Comparison of ENCODE assay signal across 8 cellular contexts in the genomic region with DNA sequence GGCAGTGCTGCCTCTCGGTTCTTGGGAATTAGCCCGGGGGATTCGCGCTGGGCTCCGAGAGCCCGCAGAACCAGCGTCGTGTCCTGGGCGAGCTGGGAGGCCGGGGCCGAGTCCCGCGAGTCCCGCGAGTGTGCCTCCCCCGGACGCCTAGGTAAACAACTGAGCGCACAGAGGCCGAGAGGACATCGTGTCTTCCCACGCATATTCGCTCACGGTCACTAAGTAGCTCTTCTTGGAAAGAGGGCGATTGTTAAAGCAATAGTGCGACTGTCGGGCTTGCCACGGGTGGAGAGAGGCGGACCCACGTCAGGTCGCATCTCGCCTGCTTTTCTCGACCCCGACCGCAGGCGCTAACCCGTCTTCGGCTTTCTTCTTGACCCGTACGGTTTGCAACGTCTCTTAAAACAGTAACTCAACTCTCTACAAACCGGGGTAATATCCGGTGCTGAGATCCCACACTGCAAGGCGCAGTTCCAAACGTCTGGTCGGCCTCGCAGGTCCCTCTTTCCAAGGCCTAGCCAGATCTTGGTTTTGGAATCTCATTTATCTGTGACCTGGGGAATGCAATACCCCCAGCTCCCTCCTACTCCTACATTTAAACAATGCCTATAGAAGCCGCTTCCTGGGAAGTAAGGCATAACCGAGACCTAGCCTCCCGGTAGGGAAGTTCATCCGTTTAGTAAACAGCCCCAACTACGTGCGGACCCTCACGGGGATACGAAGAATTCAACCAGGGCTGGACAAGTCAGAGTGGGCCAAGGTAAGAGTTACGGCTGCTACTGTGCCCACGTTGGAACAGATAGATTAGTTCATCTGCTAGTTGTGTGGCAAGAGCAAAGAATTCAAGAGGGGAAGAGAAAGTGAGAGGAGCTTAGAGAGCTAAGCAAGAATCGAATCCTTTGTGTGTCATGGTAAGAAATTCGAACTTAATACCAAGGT. TPM values are rescaled to one million over a fixed set of nuclear protein-coding genes. Genes with fewer than 3 reads are reported as not detected.
DNase-seq lines count a peak whose midpoint lies in the region; ATAC-seq, FAIRE-seq and TF ChIP-seq lines count a peak whose summit lies in the region.

No MANE protein-coding gene starts in this region.

- no peak overlapping the region for H2BK20ac ChIP-seq in H9 (ENCODE audit: low read depth, low read length, poor library complexity, severe bottlenecking)

- no peak overlapping the region for H3K56ac ChIP-seq in H9 (ENCODE audit: insufficient read length, low read depth, low read length)

- H3K9me3 ChIP-seq in H9 (ENCODE audit: control insufficient read depth, low read depth, low read length) (no peaks in the 10 kb centered on the region), Loucy (ENCODE audit: insufficient read depth, low read depth, low read length) (no peaks in the 10 kb centered on the region)

- peak; percentile 29 for DNase-seq in GM12891 (ENCODE audit: insufficient read length, low spot score)
- peak; percentile 73 for DNase-seq in H9
- peak; percentile 35 for DNase-seq in activated T-cell treated with anti-CD3 and anti-CD28 coated beads for 48 hours (ENCODE audit: low read depth)
- DNase-seq in fibroblast of peridontal ligament (ENCODE audit: extremely low read depth), result peak; percentile 70
- peak; percentile 6 for DNase-seq in naive B cell
- no peak for DNase-seq in type B pancreatic cell (ENCODE audit: extremely low spot score, unreplicated experiment)
- DNase-seq in NCI-H2107 treated with DMSO at 0.1 percent for 48 hours (lab: John Stamatoyannopoulos, UW; ENCODE audit: unreplicated experiment), result no peak

- H2BK12ac ChIP-seq in H9 (ENCODE audit: insufficient read length, low read depth, low read length), result no peak overlapping the region

- no peak overlapping the region for H2AK5ac ChIP-seq in H9 (ENCODE audit: insufficient read length, low read length)

- H3K27me3 ChIP-seq in H9 (ENCODE audit: insufficient read depth, low read length) (no peaks in the 10 kb centered on the region), Loucy (ENCODE audit: insufficient read depth, low read length, poor library complexity, severe bottlenecking) (no peaks in the 10 kb centered on the region)

- H2BK120ac ChIP-seq in H9 (ENCODE audit: low read depth, low read length, poor library complexity, severe bottlenecking), result no peak overlapping the region

- H3K23me2 ChIP-seq in H9 (ENCODE audit: insufficient read length, low read depth, low read length, poor library complexity, severe bottlenecking), result peaks cover 9% of the 10 kb centered on the region

- no peak overlapping the region for H2BK15ac ChIP-seq in H9 (ENCODE audit: low read depth, low read length)

- H3K23ac ChIP-seq in H9 (ENCODE audit: insufficient read length, low read depth, low read length), result no peak overlapping the region

- H2AFZ ChIP-seq in H9 (ENCODE audit: low read length) (no peak overlapping the region), Loucy (ENCODE audit: low read length) (peak overlapping the region; percentile 64)

- no peak overlapping the region for H4K8ac ChIP-seq in H9 (replicated peaks; ENCODE audit: insufficient read length, low read depth, low read length)

- peak; percentile 66; the same call in 1 of the 2 replicates for TF ChIP-seq POLR2A in GM12891 (IDR thresholded peaks at IDR 0.05; ENCODE audit: low read depth, low read length)

- no peaks in the 10 kb centered on the region for H3K36me3 ChIP-seq in Loucy (ENCODE audit: insufficient read depth, low read length)

- peaks cover 3% of the 10 kb centered on the region for H3K27me3 Mint-ChIP-seq in H9 (ENCODE audit: low read depth)
- H3K27me3 Mint-ChIP-seq in naive B cell, result peaks cover 0 to 19% (median 16%) of the 10 kb centered on the region in 3 donors
- H3K27me3 Mint-ChIP-seq in type B pancreatic cell, result no peaks in the 10 kb centered on the region

- peaks cover 7% of the 10 kb centered on the region; the same call in 1 of the 2 replicates for H3F3A ChIP-seq in Loucy (ENCODE audit: low read depth)

- ATAC-seq in naive B cell (ENCODE audit: low read depth in 2 of 2), result peak; percentile 20

- peak overlapping the region; percentile 87 for H3K27ac ChIP-seq in H9 (ENCODE audit: insufficient read length, low read depth, low read length)

- H3K4me3 ChIP-seq in Loucy (ENCODE audit: low read length, poor library complexity, severe bottlenecking), result peak overlapping the region; percentile 80

- no peak overlapping the region for H4K91ac ChIP-seq in H9 (ENCODE audit: insufficient read length, low read depth, low read length)

- H3K4me3 Mint-ChIP-seq in H9 (peak overlapping the region; percentile 98 to 99), naive B cell (peak overlapping the region; percentile 92 to 97 (median 94)), type B pancreatic cell (peak overlapping the region; percentile 94)

- H3K9me3 Mint-ChIP-seq in H9 (no peaks in the 10 kb centered on the region; a peak in 1 of 5 replicates), naive B cell (no peaks in the 10 kb centered on the region), type B pancreatic cell (no peaks in the 10 kb centered on the region)

- H3K18ac ChIP-seq in H9 (ENCODE audit: insufficient read length, low read depth, low read length), result peak overlapping the region; percentile 74

- peaks cover 28 to 30% of the 10 kb centered on the region in 2 experiments for H3K4me1 Mint-ChIP-seq in H9
- peaks cover 21 to 26% (median 25%) of the 10 kb centered on the region in 3 donors for H3K4me1 Mint-ChIP-seq in naive B cell
- peaks cover 36% of the 10 kb centered on the region for H3K4me1 Mint-ChIP-seq in type B pancreatic cell (ENCODE audit: unreplicated experiment)

- H3K4me2 ChIP-seq in H9 (ENCODE audit: insufficient read depth, insufficient read length, low read length) (peak overlapping the region; percentile 97), Loucy (ENCODE audit: low read depth, low read length, poor library complexity, severe bottlenecking) (peak overlapping the region; percentile 90)

- H3K27ac Mint-ChIP-seq in H9 (peak overlapping the region; percentile 93 to 99 (median 99)), naive B cell (peak overlapping the region; percentile 81 to 97 (median 92)), type B pancreatic cell (peak overlapping the region; percentile 94)

- WGBS in H9 (ENCODE audit: extremely low coverage, insufficient read length, low lambda C conversion rate), result no CpG with 5 or more reads among the region's 58 CpGs

- H4K20me1 ChIP-seq in H9 (ENCODE audit: control insufficient read depth, insufficient read depth, insufficient read length) (no peaks in the 10 kb centered on the region), Loucy (ENCODE audit: insufficient read depth, low read length, poor library complexity, severe bottlenecking) (no peaks in the 10 kb centered on the region)

- H3K79me2 ChIP-seq in H9 (ENCODE audit: insufficient read depth, low read length) (peaks cover 11% of the 10 kb centered on the region; the same call in 1 of the 2 replicates), Loucy (ENCODE audit: insufficient read depth, low read length) (peaks cover 7% of the 10 kb centered on the region; the same call in 1 of the 2 replicates)

- H3T11ph ChIP-seq in H9 (ENCODE audit: low read length), result no peak overlapping the region

- FAIRE-seq in GM12891 (lab: Jason Lieb, UNC), result peak; percentile 80

- peak overlapping the region; percentile 94 for H2BK5ac ChIP-seq in H9 (ENCODE audit: insufficient read length, low read length)

- no peaks in the 10 kb centered on the region for H3K9me2 ChIP-seq in Loucy (replicated peaks; ENCODE audit: low read depth, low read length)

- peaks cover 8% of the 10 kb centered on the region; the same call in 1 of the 2 replicates for H3K4me1 ChIP-seq in H9 (ENCODE audit: insufficient read depth, low read length)
- peaks cover 26% of the 10 kb centered on the region for H3K4me1 ChIP-seq in Loucy (ENCODE audit: insufficient read depth, low read length, poor library complexity, severe bottlenecking)

- peak overlapping the region; percentile 82 for H4K5ac ChIP-seq in H9 (ENCODE audit: insufficient read length, low read depth, low read length)

- H3K36me3 Mint-ChIP-seq in H9 (ENCODE audit: insufficient read depth in 1 of 3, low read depth in 3 of 3), result peaks cover 5 to 36% (median 24%) of the 10 kb centered on the region in 3 experiments; a peak in 4 of 7 replicates
- H3K36me3 Mint-ChIP-seq in naive B cell, result no peaks in the 10 kb centered on the region
- H3K36me3 Mint-ChIP-seq in type B pancreatic cell, result peaks cover 29% of the 10 kb centered on the region

- no peak overlapping the region for H3K4ac ChIP-seq in H9 (ENCODE audit: low read depth, low read length)

- H3K9ac ChIP-seq in H9 (ENCODE audit: extremely low read depth, insufficient read length, low read length), result peak overlapping the region; percentile 83
- H3K9ac ChIP-seq in Loucy (ENCODE audit: low read depth, low read length, poor library complexity, severe bottlenecking), result peak overlapping the region; percentile 81

- TF ChIP-seq CTCF in H9 (conservative IDR thresholded peaks at IDR 0.05), result no peak
- TF ChIP-seq CTCF in Loucy (conservative IDR thresholded peaks at IDR 0.05; ENCODE audit: low read length), result no peak
- no peak for TF ChIP-seq CTCF in type B pancreatic cell (conservative IDR thresholded peaks at IDR 0.05)

- peak overlapping the region; percentile 88 for H3K14ac ChIP-seq in H9 (ENCODE audit: insufficient read depth, low read length)

- H3K79me1 ChIP-seq in H9 (ENCODE audit: insufficient read depth, low read depth, low read length, poor library complexity, severe bottlenecking), result no peaks in the 10 kb centered on the region

TF ChIP-seq in GM12891, 5 proteins besides CTCF, POLR2A, EP300 and RAD21:
- no peak for TF ChIP-seq PAX5 (IDR thresholded peaks at IDR 0.05; ENCODE audit: insufficient read depth, low read length, severe bottlenecking)
- peak; percentile 43; the same call in 1 of the 2 replicates for TF ChIP-seq POU2F2 (IDR thresholded peaks at IDR 0.05; ENCODE audit: low read depth, low read length)
- TF ChIP-seq POLR2AphosphoS5 (IDR thresholded peaks at IDR 0.05; ENCODE audit: low read depth, low read length), result no peak; the same call in 1 of the 2 replicates
- no peak for TF ChIP-seq TAF1 (IDR thresholded peaks at IDR 0.05; ENCODE audit: low read depth, low read length)
- peak; percentile 43 for TF ChIP-seq SPI1 (IDR thresholded peaks at IDR 0.05; ENCODE audit: low read depth, low read length)

RNA-seq across cellular contexts. Expression of gene PHLDA1, which starts 0.7 kb away (rescaled TPM):
- polyA plus RNA-seq in GM12891 (2012; ENCODE audit: low read depth, missing spikeins), result 0.99 TPM
- total RNA-seq in H9 (2021) (106 TPM in 2 replicates), type B pancreatic cell (ENCODE audit: low replicate concordance) (67.5 and 108 TPM in 2 replicates)
- polyA plus RNA-seq in naive B cell (ENCODE audit: low read depth in 6 of 6), result under 1 TPM; 0.11 to 0.30 (median 0.16) TPM

RNA-seq across cellular contexts. Expression of gene NAP1L1, which starts 52.2 kb away (rescaled TPM):
- polyA plus RNA-seq in GM12891 (2012; ENCODE audit: low read depth, missing spikeins), result 723 TPM
- total RNA-seq in H9 (2021), result 988 and 1,012 TPM in 2 replicates
- polyA plus RNA-seq in naive B cell (ENCODE audit: low read depth in 6 of 6), result 100 to 1,000 TPM; 112 to 223 (median 196) TPM
- total RNA-seq in type B pancreatic cell (ENCODE audit: low replicate concordance), result 563 and 883 TPM in 2 replicates

Comparison
In these comparisons a context has a peak if more than half of its experiments do, and no peak if none do; other contexts are left out.
1. DNase-seq: peak in GM12891 (single experiment), H9 (single experiment), activated T-cell treated with anti-CD3 and anti-CD28 coated beads for 48 hours (single experiment), fibroblast of peridontal ligament (single experiment) and naive B cell (single experiment); none in type B pancreatic cell (single experiment) and NCI-H2107 treated with DMSO at 0.1 percent for 48 hours (single experiment).
2. Peak in every context shown above with its lines, with median percentiles within 50 percentile points of each other: H3K27ac Mint-ChIP-seq and H3K4me3 Mint-ChIP-seq.